1 cellular context compared by ENCODE assay signal in the genomic region with DNA sequence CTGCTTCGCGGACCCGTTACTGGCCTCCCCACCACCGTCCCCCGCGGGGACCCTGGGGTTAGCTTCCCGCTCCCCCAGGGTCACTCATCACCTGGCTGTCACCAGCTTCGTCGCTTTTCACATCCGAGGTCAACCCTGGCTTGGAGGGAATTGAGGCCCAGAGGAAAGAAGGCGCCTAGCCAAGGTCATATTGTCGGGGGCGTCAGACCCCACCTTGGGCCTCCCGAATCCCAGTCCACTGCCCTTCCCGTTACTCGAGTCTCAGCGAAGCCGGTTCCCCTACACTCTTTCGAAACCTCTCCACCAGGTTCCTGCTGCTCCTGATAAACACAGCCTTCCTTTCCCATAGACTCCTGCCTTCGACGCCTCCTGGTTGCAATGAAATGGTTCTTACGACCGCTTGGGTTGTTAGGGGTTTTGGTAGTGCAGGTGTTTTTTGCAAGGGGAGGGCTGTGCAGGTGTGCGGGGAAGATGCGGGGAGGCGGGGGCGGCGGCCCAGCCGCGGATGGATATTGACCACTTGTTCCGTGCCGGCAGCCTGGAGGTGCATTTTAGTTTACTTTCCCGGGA.
A peak's percentile ranks its signal among the peaks of the same experiment; 100 is the strongest.
TF ChIP-seq lines count a peak whose summit lies in the region.

No MANE protein-coding gene starts in this region.

TF ChIP-seq in K562, 482 proteins besides CTCF, POLR2A, EP300 and RAD21 (continued from another document):
- TF ChIP-seq MGA (IDR thresholded peaks at IDR 0.05) (peak; percentile 35; the same call in 1 of the 2 replicates), MTF1 (CRISPR knock-in tag; IDR thresholded peaks at IDR 0.05; ENCODE audit: borderline replicate concordance) (no peak), RNF2 (IDR thresholded peaks at IDR 0.05) (no peak), PHF21A (IDR thresholded peaks at IDR 0.05; ENCODE audit: borderline replicate concordance, low read depth) (no peak), ZNF212 (CRISPR knock-in tag; IDR thresholded peaks at IDR 0.05) (no peak), TARDBP (IDR thresholded peaks at IDR 0.05) (no peak), TOE1 (IDR thresholded peaks at IDR 0.05; ENCODE audit: borderline replicate concordance) (no peak), TOE1 (CRISPR knock-in tag; IDR thresholded peaks at IDR 0.05; ENCODE audit: borderline replicate concordance, low read depth) (no peak), STAG1 (CRISPR knock-in tag; IDR thresholded peaks at IDR 0.05; ENCODE audit: borderline replicate concordance) (0 out of 2 replicates have a peak, but pooled peaks have one; percentile 14), ZNF717 (CRISPR knock-in tag; IDR thresholded peaks at IDR 0.05) (no peak), NUFIP1 (IDR thresholded peaks at IDR 0.05; ENCODE audit: partially characterized antibody) (no peak)
TF ChIP-seq in K562: peak in this region for 21.
